ENCODE assay signal across 14 cellular contexts in genomic region chr2:210553371-210553770, GRCh38. TPM values are rescaled to one million over a fixed set of nuclear protein-coding genes. Genes with fewer than 3 reads are reported as not detected.
A peak's percentile ranks its signal among the peaks of the same experiment; 100 is the strongest.
DNase-seq lines count a peak whose midpoint lies in the region; ATAC-seq, FAIRE-seq and TF ChIP-seq lines count a peak whose summit lies in the region.
"Had no signal": no experiment of that assay in that cellular context is flagged by ENCODE, and none has a peak within 500 bp of the region (broad histone marks: within the 10 kb centered on the region; RNA-seq: fewer than 3 reads in every experiment).

No MANE protein-coding gene starts in this region.

- 13% methylated on average over 1 of the region's 1 CpG for WGBS in smooth muscle cell (ENCODE audit: low lambda C conversion rate)

- ATAC-seq in foreskin keratinocyte: peak; percentile 90
- no peak for ATAC-seq in HG03565 (IDR thresholded peaks at IDR 0.05; ENCODE audit: unreplicated experiment)
- ATAC-seq in GM19467 (IDR thresholded peaks at IDR 0.05; ENCODE audit: unreplicated experiment): no peak
- ATAC-seq: activated CD4-positive, CD25-positive, alpha-beta regulatory T cell treated with anti-CD3 and anti-CD28 coated beads, Interleukin-2, amount 50 U/mL, for 24 hours; right cardiac atrium had no signal

- no peak overlapping the region for H2AFZ ChIP-seq in smooth muscle cell (ENCODE audit: low read depth)

- FAIRE-seq in kidney (lab: Jason Lieb, UNC): no peak

- H3K9me3 ChIP-seq in smooth muscle cell (replicated peaks; ENCODE audit: low read depth) (no peaks in the 10 kb centered on the region), kidney (ENCODE audit: control insufficient read depth in 1 of 2, low read length in 2 of 2) (no peaks in the 10 kb centered on the region)

- H3K4me3 ChIP-seq in smooth muscle cell (no peak overlapping the region), kidney (ENCODE audit: low read length in 2 of 2) (no peak overlapping the region)
- H3K4me3 ChIP-seq: lung had no signal

- H3K4me2 ChIP-seq in smooth muscle cell: peak overlapping the region; percentile 29

- H3K27ac ChIP-seq in foreskin keratinocyte (no peak overlapping the region), smooth muscle cell (ENCODE audit: low read depth) (peak overlapping the region; percentile 6), kidney (ENCODE audit: low read depth in 2 of 2, low read length in 2 of 2) (no peak overlapping the region)

- no peaks in the 10 kb centered on the region for H3K79me2 ChIP-seq in smooth muscle cell (ENCODE audit: low read depth)

- H3K9ac ChIP-seq in smooth muscle cell (ENCODE audit: low read depth) (no peak overlapping the region), kidney (ENCODE audit: low read length in 2 of 2) (no peak overlapping the region)

- no peaks in the 10 kb centered on the region for H4K20me1 ChIP-seq in smooth muscle cell (ENCODE audit: low read depth)

- intact Hi-C loops in kidney (cut with DNase I): no loop called here

- no peaks in the 10 kb centered on the region for H3K27me3 ChIP-seq in foreskin keratinocyte
- no peaks in the 10 kb centered on the region for H3K27me3 ChIP-seq in smooth muscle cell (ENCODE audit: low read depth)

- TF ChIP-seq CTCF in foreskin keratinocyte (conservative IDR thresholded peaks at IDR 0.05) (no peak), smooth muscle cell (IDR thresholded peaks at IDR 0.05; ENCODE audit: borderline replicate concordance, insufficient read depth, poor library complexity, severe bottlenecking) (no peak), kidney (IDR thresholded peaks at IDR 0.05; ENCODE audit: borderline replicate concordance, extremely low read depth, insufficient read depth) (no peak)

- DNase-seq in HPDE6-E6E7 (ENCODE audit: extremely low spot score) (peak; percentile 8), SW 1271 (lab: John Stamatoyannopoulos, UW) (peak; percentile 4 to 20), foreskin keratinocyte (peak in 1 of 2 donors; percentile 26), smooth muscle cell (lab: John Stamatoyannopoulos, UW; ENCODE audit: unreplicated experiment) (no peak), kidney (no peak)
- DNase-seq: activated gamma-delta T cell; NCI-H82; right cardiac atrium; stimulated activated CD4-positive, alpha-beta T cell treated with anti-CD3 and anti-CD28 coated beads, Interleukin-2, amount 100 ng/mL, for 48 hours; stimulated activated CD8-positive, alpha-beta memory T cell treated with anti-CD3 and anti-CD28 coated beads, Interleukin-4, amount 100 ng/mL, for 48 hours had no signal

- H3K4me1 ChIP-seq in foreskin keratinocyte (no peaks in the 10 kb centered on the region), smooth muscle cell (ENCODE audit: low read depth) (no peaks in the 10 kb centered on the region), kidney (ENCODE audit: control insufficient read depth in 1 of 2, insufficient read depth in 1 of 2, low read depth in 1 of 2, low read length in 2 of 2) (no peaks in the 10 kb centered on the region)

- H3K36me3 ChIP-seq in smooth muscle cell (ENCODE audit: low read depth) (no peaks in the 10 kb centered on the region), kidney (ENCODE audit: control insufficient read depth in 1 of 2, insufficient read depth in 2 of 2, low read length in 2 of 2) (no peaks in the 10 kb centered on the region)

- no peaks in the 10 kb centered on the region for H3F3A ChIP-seq in smooth muscle cell (ENCODE audit: low read depth)

RNA-seq across cellular contexts. Expression of gene CPS1, which starts 3.0 kb away (rescaled TPM):
- 18.5 and 19.2 TPM in 2 replicates for total RNA-seq in foreskin keratinocyte
- polyA plus RNA-seq in foreskin keratinocyte: 5.3 and 5.8 TPM in 2 replicates
- total RNA-seq in smooth muscle cell: 6.3 and 8.3 TPM in 2 replicates
- polyA plus RNA-seq in smooth muscle cell: 0.54 and 0.63 TPM in 2 replicates
- total RNA-seq in kidney: 6.7 TPM
- polyA plus RNA-seq in kidney (ENCODE audit: insufficient read depth, low read depth, low replicate concordance): 6.7 TPM

Comparison
In these comparisons a context has a peak if more than half of its experiments do, and no peak if none do; other contexts are left out.
1. DNase-seq: peak in HPDE6-E6E7 (single experiment) and SW 1271 (2 of 2); none in smooth muscle cell (single experiment) and kidney (single experiment).